In genomic region chr1:224377676-224378006, GRCh38 we compare ENCODE assay signal across 1 cellular context.
TF ChIP-seq lines count a peak whose summit lies in the region.

No MANE protein-coding gene starts in this region.

TF ChIP-seq in HepG2, 621 proteins besides CTCF, POLR2A, EP300 and RAD21:
- TF ChIP-seq ZNF121 (CRISPR knock-in tag; IDR thresholded peaks at IDR 0.05) (0 out of 2 replicates have a peak, but pooled peaks have one; percentile 19), SAP130 (CRISPR knock-in tag; IDR thresholded peaks at IDR 0.05; ENCODE audit: low read depth) (0 out of 2 replicates have a peak, but pooled peaks have one; percentile 18), THYN1 (CRISPR knock-in tag; IDR thresholded peaks at IDR 0.05; ENCODE audit: borderline replicate concordance, low read depth) (no peak), FOSL2 (CRISPR knock-in tag; IDR thresholded peaks at IDR 0.05) (peak; percentile 20; the same call in 1 of the 2 replicates)
